Comparison of ENCODE assay signal across 16 cellular contexts in genomic region chr3:12900885-12901411, GRCh38. TPM values are rescaled to one million over a fixed set of nuclear protein-coding genes. Genes with fewer than 3 reads are reported as not detected.
DNase-seq lines count a peak whose midpoint lies in the region; ATAC-seq and TF ChIP-seq lines count a peak whose summit lies in the region.
"Had no signal": no experiment of that assay in that cellular context is flagged by ENCODE, and none has a peak within 500 bp of the region (broad histone marks: within the 10 kb centered on the region; RNA-seq: fewer than 3 reads in every experiment).

No MANE protein-coding gene starts in this region.

- H3K36me3 Mint-ChIP-seq in activated T-cell treated with anti-CD3 and anti-CD28 coated beads, Interleukin-2, amount 50 U/mL, for 24 hours (ENCODE audit: low read depth) = peaks cover 48% of the 10 kb centered on the region
- peaks cover 0 to 6% of the 10 kb centered on the region in 2 donors for H3K36me3 Mint-ChIP-seq in activated T-cell treated with anti-CD3 and anti-CD28 coated beads, Interleukin-2, amount 50 U/mL, for 72 hours (ENCODE audit: insufficient read depth in 2 of 2)
- H3K36me3 Mint-ChIP-seq in glutamatergic neuron (ENCODE audit: unreplicated experiment) = peaks cover 4% of the 10 kb centered on the region

- CTCF ChIA-PET in HEK293 (lab: Yijun Ruan, JAX) = interaction anchor here (0.7 to 2.7 kb wide), 5 partner anchors 9 to 1402 kb away, joined by 3 to 10 read pairs (median 5); no protein-coding TSS in a partner anchor

- no peak for ATAC-seq in activated T-cell treated with anti-CD3 and anti-CD28 coated beads, Interleukin-2, amount 50 U/mL, for 72 hours (replicated peaks in 1 of 2)
- no peak for ATAC-seq in HG03521 (IDR thresholded peaks at IDR 0.05; ENCODE audit: unreplicated experiment)

- peak overlapping the region; percentile 19 for H3K27ac Mint-ChIP-seq in activated T-cell treated with anti-CD3 and anti-CD28 coated beads, Interleukin-2, amount 50 U/mL, for 24 hours
- H3K27ac Mint-ChIP-seq in activated T-cell treated with anti-CD3 and anti-CD28 coated beads, Interleukin-2, amount 50 U/mL, for 72 hours = no peak overlapping the region
- peak overlapping the region; percentile 64 for H3K27ac Mint-ChIP-seq in glutamatergic neuron (ENCODE audit: unreplicated experiment)
- H3K27ac Mint-ChIP-seq: HFFc6 had no signal

- H3K36me3 ChIP-seq in HEK293 (ENCODE audit: control insufficient read depth in 2 of 2, insufficient read depth in 1 of 2, low read length in 2 of 2) (peaks cover 0 to 52% of the 10 kb centered on the region in 2 experiments; a peak in 1 of 3 replicates), spleen (peaks cover 0 to 91% (median 72%) of the 10 kb centered on the region in 6 donors)

- H3K4me3 ChIP-seq in HEK293 (ENCODE audit: low read depth, low read length) = no peak overlapping the region
- no peak overlapping the region for H3K4me3 ChIP-seq in spleen

- no peaks in the 10 kb centered on the region for H3K9me3 ChIP-seq in HEK293 (ENCODE audit: control insufficient read depth, insufficient read depth, low read depth, low read length)
- H3K9me3 ChIP-seq in spleen = no peaks in the 10 kb centered on the region

- H3K27ac ChIP-seq in HEK293 (ENCODE audit: extremely low read depth, low read depth, low read length) = no peak overlapping the region
- no peak overlapping the region for H3K27ac ChIP-seq in spleen
- H3K27ac ChIP-seq: 22Rv1 had no signal

- no peaks in the 10 kb centered on the region for H3K27me3 ChIP-seq in spleen (replicated peaks in 1 of 7)

- H3K4me3 Mint-ChIP-seq in activated T-cell treated with anti-CD3 and anti-CD28 coated beads, Interleukin-2, amount 50 U/mL, for 24 hours = no peak overlapping the region
- H3K4me3 Mint-ChIP-seq in activated T-cell treated with anti-CD3 and anti-CD28 coated beads, Interleukin-2, amount 50 U/mL, for 72 hours = no peak overlapping the region
- no peak overlapping the region for H3K4me3 Mint-ChIP-seq in glutamatergic neuron (ENCODE audit: unreplicated experiment)
- H3K4me3 Mint-ChIP-seq: HFFc6 had no signal

- peaks cover 4% of the 10 kb centered on the region for H3K4me1 Mint-ChIP-seq in activated T-cell treated with anti-CD3 and anti-CD28 coated beads, Interleukin-2, amount 50 U/mL, for 24 hours (ENCODE audit: low read depth)
- no peaks in the 10 kb centered on the region for H3K4me1 Mint-ChIP-seq in activated T-cell treated with anti-CD3 and anti-CD28 coated beads, Interleukin-2, amount 50 U/mL, for 72 hours (ENCODE audit: low read depth)
- peaks cover 45% of the 10 kb centered on the region for H3K4me1 Mint-ChIP-seq in glutamatergic neuron (ENCODE audit: low read depth, unreplicated experiment)

- intact Hi-C loops in spleen (cut with DNase I; ENCODE audit: low total_unique reads) = loop anchor here (10.0 kb wide), 1 partner anchor 84 kb away; no protein-coding TSS in a partner anchor

- H3K27me3 Mint-ChIP-seq in activated T-cell treated with anti-CD3 and anti-CD28 coated beads, Interleukin-2, amount 50 U/mL, for 24 hours = no peaks in the 10 kb centered on the region
- H3K27me3 Mint-ChIP-seq in activated T-cell treated with anti-CD3 and anti-CD28 coated beads, Interleukin-2, amount 50 U/mL, for 72 hours (ENCODE audit: low read depth) = no peaks in the 10 kb centered on the region
- H3K27me3 Mint-ChIP-seq in glutamatergic neuron (ENCODE audit: unreplicated experiment) = peaks cover 28% of the 10 kb centered on the region

- TF ChIP-seq CTCF in HEK293 (tag by site-specific recombination; IDR thresholded peaks at IDR 0.05) (no peak), glutamatergic neuron (IDR thresholded peaks at IDR 0.05; ENCODE audit: partially characterized antibody, unreplicated experiment) (no peak), spleen (IDR thresholded peaks at IDR 0.05 in 8 of 11, conservative IDR thresholded peaks at IDR 0.05 in 3 of 11) (no peak), GM13977 (IDR thresholded peaks at IDR 0.05; ENCODE audit: extremely low read depth, insufficient read depth, missing control alignments) (no peak)

- in situ Hi-C loops in GM13977 (cut with MboI; ENCODE audit: low pct_unique_long_range_greater_than_20kb, low sequenced_read_pairs, unreplicated experiment) = no loop called here

- H3K9me3 Mint-ChIP-seq in activated T-cell treated with anti-CD3 and anti-CD28 coated beads, Interleukin-2, amount 50 U/mL, for 24 hours = no peaks in the 10 kb centered on the region
- H3K9me3 Mint-ChIP-seq in activated T-cell treated with anti-CD3 and anti-CD28 coated beads, Interleukin-2, amount 50 U/mL, for 72 hours = no peaks in the 10 kb centered on the region
- peaks cover 32% of the 10 kb centered on the region for H3K9me3 Mint-ChIP-seq in glutamatergic neuron (ENCODE audit: unreplicated experiment)
- H3K9me3 Mint-ChIP-seq: HFFc6 had no signal

- POLR2A ChIA-PET in HEK293 (lab: Yijun Ruan, JAX) = no interaction called here

- DNase-seq in activated T-cell treated with anti-CD3 and anti-CD28 coated beads, Interleukin-2, amount 50 U/mL, for 24 hours = no peak
- no peak for DNase-seq in activated T-cell treated with anti-CD3 and anti-CD28 coated beads, Interleukin-2, amount 50 U/mL, for 72 hours
- peak; percentile 18 for DNase-seq in glutamatergic neuron
- peak; percentile 77 for DNase-seq in spleen
- no peak for DNase-seq in occipital lobe (lab: John Stamatoyannopoulos, UW)
- DNase-seq in GM13977 (ENCODE audit: low spot score) = no peak
- DNase-seq: DMS 273 treated with DMSO at 0.1 percent for 48 hours, HFFc6, KG1, NCI-H1105 treated with DMSO at 0.1 percent for 48 hours, NCI-H187, NCI-H510A treated with DMSO at 0.1 percent for 48 hours, OCI-M1 had no signal

- TF ChIP-seq POLR2A in spleen (IDR thresholded peaks at IDR 0.05) = no peak

- 92 to 97% (median 96%) methylated on average over 17 to 22 of the region's 22 CpGs for WGBS in spleen, 5 donors

- no peaks in the 10 kb centered on the region for H3K4me1 ChIP-seq in HEK293 (ENCODE audit: control insufficient read depth, insufficient read depth, low read length)
- peaks cover 7 to 67% (median 43%) of the 10 kb centered on the region in 6 donors for H3K4me1 ChIP-seq in spleen

TF ChIP-seq in HEK293, 187 proteins besides CTCF, POLR2A, EP300 and RAD21:
- TF ChIP-seq, protein P1, sequence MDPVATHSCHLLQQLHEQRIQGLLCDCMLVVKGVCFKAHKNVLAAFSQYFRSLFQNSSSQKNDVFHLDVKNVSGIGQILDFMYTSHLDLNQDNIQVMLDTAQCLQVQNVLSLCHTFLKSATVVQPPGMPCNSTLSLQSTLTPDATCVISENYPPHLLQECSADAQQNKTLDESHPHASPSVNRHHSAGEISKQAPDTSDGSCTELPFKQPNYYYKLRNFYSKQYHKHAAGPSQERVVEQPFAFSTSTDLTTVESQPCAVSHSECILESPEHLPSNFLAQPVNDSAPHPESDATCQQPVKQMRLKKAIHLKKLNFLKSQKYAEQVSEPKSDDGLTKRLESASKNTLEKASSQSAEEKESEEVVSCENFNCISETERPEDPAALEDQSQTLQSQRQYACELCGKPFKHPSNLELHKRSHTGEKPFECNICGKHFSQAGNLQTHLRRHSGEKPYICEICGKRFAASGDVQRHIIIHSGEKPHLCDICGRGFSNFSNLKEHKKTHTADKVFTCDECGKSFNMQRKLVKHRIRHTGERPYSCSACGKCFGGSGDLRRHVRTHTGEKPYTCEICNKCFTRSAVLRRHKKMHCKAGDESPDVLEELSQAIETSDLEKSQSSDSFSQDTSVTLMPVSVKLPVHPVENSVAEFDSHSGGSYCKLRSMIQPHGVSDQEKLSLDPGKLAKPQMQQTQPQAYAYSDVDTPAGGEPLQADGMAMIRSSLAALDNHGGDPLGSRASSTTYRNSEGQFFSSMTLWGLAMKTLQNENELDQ (tag by site-specific recombination; IDR thresholded peaks at IDR 0.05; ENCODE audit: low read depth) = no peak
- TF ChIP-seq HOXA7 (CRISPR knock-in tag; IDR thresholded peaks at IDR 0.05; ENCODE audit: borderline replicate concordance) = no peak
- peak; percentile 20; the same call in 1 of the 2 replicates for TF ChIP-seq EGR2 (tag by site-specific recombination; IDR thresholded peaks at IDR 0.05; ENCODE audit: low read depth)
- no peak for TF ChIP-seq ZNF621 (tag by site-specific recombination; IDR thresholded peaks at IDR 0.05)

RNA-seq across cellular contexts. Expression of gene RPL32, which starts 59.6 kb away (rescaled TPM):
- total RNA-seq in activated T-cell treated with anti-CD3 and anti-CD28 coated beads, Interleukin-2, amount 50 U/mL, for 72 hours = 1,000 to 10,000 TPM; 2,781 to 2,931 TPM
- total RNA-seq in glutamatergic neuron (ENCODE audit: unreplicated experiment) (966 TPM), spleen (1,000 to 10,000 TPM in 6 of 7 donors, 100 to 1,000 TPM in 1; 911 to 1,835 (median 1,346) TPM), occipital lobe (2,076 TPM)
- 1,000 to 10,000 TPM; 3,289 to 6,164 (median 6,022) TPM for polyA plus RNA-seq in spleen

Comparison
In these comparisons a context has a peak if more than half of its experiments do, and no peak if none do; other contexts are left out.
1. DNase-seq: peak in glutamatergic neuron (single experiment) and spleen (single experiment); none in activated T-cell treated with anti-CD3 and anti-CD28 coated beads, Interleukin-2, amount 50 U/mL, for 24 hours (single experiment), activated T-cell treated with anti-CD3 and anti-CD28 coated beads, Interleukin-2, amount 50 U/mL, for 72 hours (0 of 2), occipital lobe (single experiment) and GM13977 (single experiment).